ENCODE assay signal across 30 cellular contexts in the genomic region with DNA sequence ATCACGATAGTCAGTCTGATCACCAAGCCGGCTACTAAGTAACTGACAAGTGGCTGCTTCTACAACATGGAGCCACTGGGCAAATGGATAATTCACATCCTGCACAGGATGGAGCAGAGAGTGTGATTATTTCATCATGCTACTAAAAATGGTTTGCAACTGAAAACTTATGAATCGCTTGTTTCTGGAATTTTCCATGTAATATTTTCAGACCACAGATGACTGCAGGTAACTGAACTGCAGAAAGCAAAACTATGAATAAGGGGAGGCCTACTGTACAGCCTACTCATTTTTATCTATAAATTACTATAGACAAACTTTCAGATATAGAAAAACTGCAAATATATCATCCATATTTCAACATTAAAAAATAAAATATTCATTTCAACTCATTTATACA.
"Had no signal": no experiment of that assay in that cellular context is flagged by ENCODE, and none has a peak within 500 bp of the region (broad histone marks: within the 10 kb centered on the region; RNA-seq: fewer than 3 reads in every experiment).

No MANE protein-coding gene starts in this region.

- H3K27me3 Mint-ChIP-seq: activated CD4-positive, alpha-beta T cell treated with anti-CD3 and anti-CD28 coated beads, Interleukin-2, amount 10 ng/mL, durations not matched to agents 24 days and 14 days; activated naive CD8-positive, alpha-beta T cell treated with anti-CD3 and anti-CD28 coated beads, Interleukin-2, amount 10 ng/mL, durations not matched to agents 7 days and 5 days; IgD-negative memory B cell; T-cell had no signal

- DNase-seq: activated CD4-positive, alpha-beta T cell treated with anti-CD3 and anti-CD28 coated beads for 1 hour; activated CD4-positive, alpha-beta T cell treated with anti-CD3 and anti-CD28 coated beads, Interleukin-2, amount 10 ng/mL, durations not matched to agents 24 days and 14 days; activated CD4-positive, alpha-beta T cell treated with anti-CD3 and anti-CD28 coated beads, Interleukin-2, amount 50 U/mL, for 48 hours; activated CD4-positive, CD25-positive, alpha-beta regulatory T cell; activated effector memory CD4-positive, alpha-beta T cell treated with anti-CD3 and anti-CD28 coated beads, Interleukin-2, amount 50 U/mL, for 16 hours; activated naive CD4-positive, alpha-beta T cell; activated naive CD4-positive, alpha-beta T cell treated with anti-CD3 and anti-CD28 coated beads, Interleukin-2, amount 50 U/mL, for 16 hours; activated naive CD8-positive, alpha-beta T cell treated with anti-CD3 and anti-CD28 coated beads, Interleukin-2, amount 10 ng/mL, durations not matched to agents 7 days and 5 days; activated T-cell treated with anti-CD3 and anti-CD28 coated beads, Interleukin-2, amount 50 U/mL, for 4 hours; adrenal gland; body of pancreas; Karpas-422; KBM-7; NCI-H1048; NCI-H1105 treated with DMSO at 0.1 percent for 48 hours; NCI-H1436; NCI-H1694; NCI-H1930; NCI-H2081 treated with DMSO at 0.1 percent for 48 hours; NCI-H446 treated with DMSO at 0.1 percent for 48 hours; NCI-H524; Peyer's patch; RPMI8226; SHP77 treated with DMSO at 0.1 percent for 48 hours; T-cell; T-helper 2 cell; T-helper 9 cell; WERI-Rb-1 had no signal

- H3K4me3 Mint-ChIP-seq: activated CD4-positive, alpha-beta T cell treated with anti-CD3 and anti-CD28 coated beads, Interleukin-2, amount 10 ng/mL, durations not matched to agents 24 days and 14 days; activated naive CD8-positive, alpha-beta T cell treated with anti-CD3 and anti-CD28 coated beads, Interleukin-2, amount 10 ng/mL, durations not matched to agents 7 days and 5 days; activated T-cell treated with anti-CD3 and anti-CD28 coated beads, Interleukin-2, amount 50 U/mL, for 4 hours; T-cell had no signal

- H3K9me3 Mint-ChIP-seq: activated CD4-positive, alpha-beta T cell treated with anti-CD3 and anti-CD28 coated beads, Interleukin-2, amount 10 ng/mL, durations not matched to agents 24 days and 14 days; activated T-cell treated with anti-CD3 and anti-CD28 coated beads, Interleukin-2, amount 50 U/mL, for 4 hours; T-cell had no signal

- H3K36me3 Mint-ChIP-seq: T-cell had no signal

- H3K4me1 Mint-ChIP-seq: activated CD4-positive, alpha-beta T cell treated with anti-CD3 and anti-CD28 coated beads, Interleukin-2, amount 10 ng/mL, durations not matched to agents 24 days and 14 days; activated naive CD8-positive, alpha-beta T cell treated with anti-CD3 and anti-CD28 coated beads, Interleukin-2, amount 10 ng/mL, durations not matched to agents 7 days and 5 days; T-cell had no signal

- ATAC-seq: body of pancreas, SK-N-SH treated with all-trans-retinoic acid at 6 μM for 48 hours, T-cell had no signal

- H3K27ac Mint-ChIP-seq: activated CD4-positive, alpha-beta T cell treated with anti-CD3 and anti-CD28 coated beads, Interleukin-2, amount 10 ng/mL, durations not matched to agents 24 days and 14 days; activated naive CD8-positive, alpha-beta T cell treated with anti-CD3 and anti-CD28 coated beads, Interleukin-2, amount 10 ng/mL, durations not matched to agents 7 days and 5 days; T-cell had no signal
